Comparison of ENCODE assay signal across 10 cellular contexts in the genomic region with DNA sequence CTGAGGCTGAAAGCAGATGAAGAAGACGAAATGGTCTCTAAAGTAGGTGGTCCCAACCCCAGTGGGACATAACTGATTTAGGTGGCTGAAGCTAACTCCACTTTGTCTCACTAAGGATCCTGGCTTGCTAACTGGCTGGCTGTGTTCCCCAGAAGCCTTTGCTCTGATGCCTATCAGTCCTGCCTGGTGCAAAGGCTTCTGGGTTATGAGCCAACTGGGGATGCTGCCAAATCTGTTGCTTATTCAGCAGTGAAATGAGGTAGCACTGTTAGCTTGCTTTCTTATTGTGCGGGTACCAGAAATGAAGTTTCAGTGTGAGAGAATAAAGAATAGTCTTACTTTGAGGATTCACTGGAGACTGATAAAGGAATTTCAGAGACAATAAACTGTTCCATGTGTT. TPM values are rescaled to one million over a fixed set of nuclear protein-coding genes. Genes with fewer than 3 reads are reported as not detected.
DNase-seq lines count a peak whose midpoint lies in the region; TF ChIP-seq lines count a peak whose summit lies in the region.
"Had no signal": no experiment of that assay in that cellular context is flagged by ENCODE, and none has a peak within 500 bp of the region (broad histone marks: within the 10 kb centered on the region; RNA-seq: fewer than 3 reads in every experiment).

No MANE protein-coding gene starts in this region.

- H3K36me3 ChIP-seq in tibial nerve = no peaks in the 10 kb centered on the region
- H3K36me3 ChIP-seq: left lung had no signal

- peaks cover 0 to 8% (median 0%) of the 10 kb centered on the region in 4 donors for H3K4me1 ChIP-seq in tibial nerve

- TF ChIP-seq POLR2A in tibial nerve (IDR thresholded peaks at IDR 0.05) = no peak

- peak; percentile 38 for DNase-seq in NCI-H226
- DNase-seq in dorsolateral prefrontal cortex = peak in 8 of 10 donors; percentile 27 to 72 (median 59)
- DNase-seq in midbrain (lab: John Stamatoyannopoulos, UW) = peak; percentile 32
- peak; percentile 55 to 67 for DNase-seq in tibial nerve (ENCODE audit: low spot score in 2 of 2)
- DNase-seq in NCI-H2171 treated with DMSO at 0.1 percent for 48 hours (lab: John Stamatoyannopoulos, UW) = no peak
- no peak for DNase-seq in GM19238 (ENCODE audit: insufficient read length, low spot score)
- DNase-seq in NCI-H2107 (lab: John Stamatoyannopoulos, UW) = no peak
- DNase-seq: SIG-M5 had no signal

- H3K9me3 ChIP-seq in tibial nerve = no peaks in the 10 kb centered on the region
- H3K9me3 ChIP-seq: left lung had no signal

- H3K27me3 ChIP-seq in dorsolateral prefrontal cortex (peaks cover 0 to 7% (median 0%) of the 10 kb centered on the region in 45 donors), tibial nerve (no peaks in the 10 kb centered on the region)
- H3K27me3 ChIP-seq: left lung had no signal

- TF ChIP-seq EP300 in tibial nerve (IDR thresholded peaks at IDR 0.05) = no peak

- TF ChIP-seq CTCF in dorsolateral prefrontal cortex (IDR thresholded peaks at IDR 0.05 in 54 of 56, conservative IDR thresholded peaks at IDR 0.05 in 2 of 56; ENCODE audit: low read depth in 1 of 56, partially characterized antibody in 56 of 56) = no peak
- no peak for TF ChIP-seq CTCF in tibial nerve (IDR thresholded peaks at IDR 0.05)

- peak overlapping the region in 2 of 59 donors; percentile 10 to 40 for H3K27ac ChIP-seq in dorsolateral prefrontal cortex
- H3K27ac ChIP-seq in tibial nerve = no peak overlapping the region
- H3K27ac ChIP-seq: left lung, skin epidermis had no signal

- intact Hi-C loops in dorsolateral prefrontal cortex (cut with DNase I) = no loop called here

- WGBS in tibial nerve, 2 donors = 38 to 56% methylated on average over 2 of the region's 2 CpGs

- peak overlapping the region in 4 of 59 donors; percentile 2 to 17 (median 10) for H3K4me3 ChIP-seq in dorsolateral prefrontal cortex
- H3K4me3 ChIP-seq in tibial nerve = no peak overlapping the region
- H3K4me3 ChIP-seq: left lung, skin epidermis had no signal

RNA-seq across cellular contexts. Expression of gene PRKG1, which starts 18.1 kb away (rescaled TPM):
- total RNA-seq in dorsolateral prefrontal cortex (10 to 100 TPM; 11.4 to 34.3 (median 20.8) TPM), tibial nerve (10 to 100 TPM in 3 of 4 donors, 1 to 10 TPM in 1; 8.7 to 35.0 (median 14.8) TPM)

Comparison
In these comparisons a context has a peak if more than half of its experiments do, and no peak if none do; other contexts are left out.
1. DNase-seq: peak in NCI-H226 (single experiment), dorsolateral prefrontal cortex (8 of 10), midbrain (single experiment) and tibial nerve (2 of 2); none in NCI-H2171 treated with DMSO at 0.1 percent for 48 hours (single experiment), GM19238 (single experiment) and NCI-H2107 (single experiment).